ENCODE assay signal across 4 cellular contexts in the genomic region with DNA sequence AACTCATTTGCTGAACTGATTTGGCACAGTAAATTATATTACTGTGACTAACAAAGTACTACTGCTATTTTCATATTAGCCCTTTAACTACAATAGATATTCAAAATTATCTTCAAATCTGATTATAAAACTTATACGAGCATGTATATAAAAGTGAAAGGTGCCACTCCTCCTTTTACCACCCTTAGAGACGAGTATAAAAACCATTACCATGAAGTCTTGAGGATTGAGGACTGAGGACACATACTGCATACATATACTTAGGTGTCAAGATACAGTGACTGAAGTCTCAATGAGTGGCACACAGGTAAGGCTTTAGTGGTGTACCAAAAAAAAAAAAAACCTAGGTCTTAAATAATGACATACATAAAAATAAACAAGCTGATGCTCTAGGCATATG.
"Had no signal": no experiment of that assay in that cellular context is flagged by ENCODE, and none has a peak within 500 bp of the region (broad histone marks: within the 10 kb centered on the region; RNA-seq: fewer than 3 reads in every experiment).

No MANE protein-coding gene starts in this region.

- H3K4me3 ChIP-seq: K562 had no signal

- ATAC-seq: HepG2, K562 had no signal

- DNase-seq: IMR-90, KBM-7 had no signal
